In the genomic region with DNA sequence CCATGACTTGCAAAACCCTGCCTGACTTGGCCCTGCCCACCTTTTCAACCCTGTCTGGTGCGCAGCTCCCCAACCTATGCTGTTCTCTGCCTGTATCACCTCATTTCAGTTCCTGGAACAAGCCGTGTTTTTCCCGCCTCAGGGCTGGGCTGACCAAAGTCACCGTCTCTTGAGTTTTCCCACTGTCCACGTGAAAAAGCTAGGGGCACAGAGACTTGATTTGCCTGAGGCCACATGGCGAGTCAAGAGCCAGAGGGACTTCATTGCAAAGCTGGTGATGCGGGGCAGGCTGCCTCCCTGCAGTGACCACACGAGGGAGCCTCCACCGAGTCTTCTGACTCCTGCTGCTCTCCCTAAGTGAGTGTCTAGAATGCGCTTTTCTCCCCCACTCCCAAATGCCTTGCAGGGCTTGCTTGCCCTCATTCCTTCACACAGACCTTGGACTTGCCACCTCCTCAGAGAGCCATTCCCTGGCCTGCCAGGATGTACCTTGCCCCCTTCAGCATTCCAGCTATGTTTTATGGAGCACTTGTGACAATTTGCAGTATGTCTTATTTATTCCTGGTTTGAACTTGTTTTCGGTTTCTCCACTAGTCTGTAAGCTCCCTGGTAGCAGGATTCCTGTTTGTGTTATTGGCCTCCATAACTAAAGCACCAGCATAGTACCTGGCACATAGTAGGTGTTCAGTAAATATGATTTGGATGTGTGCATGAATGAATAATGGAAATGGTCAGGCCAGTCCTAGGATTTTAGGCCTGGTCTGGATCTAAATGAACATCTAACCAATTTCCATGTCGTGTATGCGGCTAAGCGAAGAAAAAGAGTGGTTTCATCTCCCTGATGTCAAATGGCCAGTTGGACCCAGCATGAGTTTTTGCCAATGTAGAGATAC, we compare ENCODE assay signal across 8 cellular contexts.
A peak's percentile ranks its signal among the peaks of the same experiment; 100 is the strongest.
DNase-seq lines count a peak whose midpoint lies in the region; ATAC-seq, FAIRE-seq and TF ChIP-seq lines count a peak whose summit lies in the region.

No MANE protein-coding gene starts in this region.

- peak; percentile 76 for FAIRE-seq in keratinocyte (lab: Jason Lieb, UNC)

- BruUV-seq in PC-3 (replicated peaks; lab: Mats Ljungman, UMichigan), result no TSS peak
- BruUV-seq in MCF 10A (replicated peaks; lab: Mats Ljungman, UMichigan), result no TSS peak

- no peak overlapping the region for H3K4me3 Mint-ChIP-seq in MCF 10A (ENCODE audit: unreplicated experiment)
- H3K4me3 Mint-ChIP-seq in CD4-positive, alpha-beta memory T cell, result no peak overlapping the region

- no peaks in the 10 kb centered on the region for H3K9me1 ChIP-seq in keratinocyte (ENCODE audit: control insufficient read depth, extremely low read depth, insufficient read depth, low read length)

- TF ChIP-seq CTCF in PC-3 (conservative IDR thresholded peaks at IDR 0.05; ENCODE audit: low read depth, low read length) (peak; percentile 76), MCF 10A (IDR thresholded peaks at IDR 0.05; ENCODE audit: unreplicated experiment) (peak; percentile 33), keratinocyte (optimal IDR thresholded peaks at IDR 0.05 in 1 of 3, IDR thresholded peaks at IDR 0.05 in 1 of 3, conservative IDR thresholded peaks at IDR 0.05 in 1 of 3; ENCODE audit: extremely low read depth in 1 of 3, insufficient read depth in 2 of 3, low read length in 3 of 3) (peak; percentile 82 to 95 (median 89))

- H3K9ac ChIP-seq in PC-3 (ENCODE audit: low read length) (no peak overlapping the region), keratinocyte (ENCODE audit: control insufficient read depth, extremely low read depth, insufficient read depth, low read length) (no peak overlapping the region)

- H3K4me3 ChIP-seq in PC-3 (ENCODE audit: low read length), result peak overlapping the region; percentile 34; the same call in 1 of the 2 replicates
- no peak overlapping the region for H3K4me3 ChIP-seq in keratinocyte (ENCODE audit: control insufficient read depth in 2 of 3, extremely low read depth in 1 of 3, insufficient read depth in 2 of 3, low read depth in 1 of 3, low read length in 3 of 3)
- no peak overlapping the region for H3K4me3 ChIP-seq in CD4-positive, alpha-beta memory T cell (ENCODE audit: low read length in 2 of 2)

- H3K27me3 ChIP-seq in PC-3 (ENCODE audit: low read length) (no peaks in the 10 kb centered on the region), keratinocyte (ENCODE audit: control insufficient read depth, extremely low read depth, insufficient read depth, low read length) (no peaks in the 10 kb centered on the region)
- no peaks in the 10 kb centered on the region for H3K27me3 ChIP-seq in CD4-positive, alpha-beta memory T cell (ENCODE audit: insufficient read depth, low read length)

- CTCF ChIA-PET in PC-3 (lab: Charles Lee) (interaction anchor here (1.3 to 2.5 kb wide), 3 partner anchors 113 to 134 kb away, joined by 3 to 13 read pairs (median 7); no protein-coding TSS in a partner anchor), MCF 10A (lab: Yijun Ruan, JAX) (interaction anchor here (0.5 to 1.0 kb wide), 9 partner anchors 11 to 525 kb away, joined by 3 to 5 read pairs (median 4); no protein-coding TSS in a partner anchor)
- CTCF ChIA-PET in CD4-positive, alpha-beta memory T cell (lab: Charles Lee; ENCODE audit: partially characterized antibody), result no interaction called here

- H3K4me1 Mint-ChIP-seq in MCF 10A (ENCODE audit: insufficient read depth, unreplicated experiment), result peaks cover 9% of the 10 kb centered on the region
- peaks cover 5 to 26% (median 7%) of the 10 kb centered on the region in 4 donors for H3K4me1 Mint-ChIP-seq in CD4-positive, alpha-beta memory T cell

- H3K36me3 ChIP-seq in PC-3 (ENCODE audit: low read depth, low read length), result no peaks in the 10 kb centered on the region
- H3K36me3 ChIP-seq in keratinocyte (ENCODE audit: control insufficient read depth in 2 of 2, extremely low read depth in 1 of 2, insufficient read depth in 2 of 2, low read length in 2 of 2), result peaks cover under 1 to 3% of the 10 kb centered on the region in 2 experiments
- no peaks in the 10 kb centered on the region for H3K36me3 ChIP-seq in CD4-positive, alpha-beta memory T cell (ENCODE audit: insufficient read depth, low read length)

- H3K4me2 ChIP-seq in PC-3 (ENCODE audit: low read length) (peak overlapping the region; percentile 64), keratinocyte (ENCODE audit: control insufficient read depth, extremely low read depth, insufficient read depth, low read depth, low read length) (peak overlapping the region; percentile 17)

- peak overlapping the region; percentile 82 for H3K27ac ChIP-seq in PC-3 (ENCODE audit: low read length)
- H3K27ac ChIP-seq in keratinocyte (ENCODE audit: control insufficient read depth, insufficient read depth, low read length), result no peak overlapping the region
- no peak overlapping the region for H3K27ac ChIP-seq in CD4-positive, alpha-beta memory T cell (ENCODE audit: low read depth, low read length)

- no peaks in the 10 kb centered on the region for H3K27me3 Mint-ChIP-seq in MCF 10A (ENCODE audit: insufficient read depth, unreplicated experiment)
- H3K27me3 Mint-ChIP-seq in CD4-positive, alpha-beta memory T cell, result no peaks in the 10 kb centered on the region

- peaks cover 5% of the 10 kb centered on the region for H3K36me3 Mint-ChIP-seq in MCF 10A (ENCODE audit: insufficient read depth, unreplicated experiment)
- peaks cover 1 to 23% of the 10 kb centered on the region in 2 donors for H3K36me3 Mint-ChIP-seq in CD4-positive, alpha-beta memory T cell

- H3K27ac Mint-ChIP-seq in MCF 10A (ENCODE audit: low read depth, unreplicated experiment), result no peak overlapping the region
- H3K27ac Mint-ChIP-seq in CD4-positive, alpha-beta memory T cell, result no peak overlapping the region

- H3K4me1 ChIP-seq in PC-3 (ENCODE audit: insufficient read depth, low read length), result peaks cover 46% of the 10 kb centered on the region
- H3K4me1 ChIP-seq in keratinocyte (ENCODE audit: control insufficient read depth, extremely low read depth, insufficient read depth, low read length), result peaks cover 12% of the 10 kb centered on the region
- no peaks in the 10 kb centered on the region for H3K4me1 ChIP-seq in CD4-positive, alpha-beta memory T cell (ENCODE audit: insufficient read depth, low read length)

- H3K9me3 Mint-ChIP-seq in MCF 10A (ENCODE audit: unreplicated experiment), result no peaks in the 10 kb centered on the region
- no peaks in the 10 kb centered on the region for H3K9me3 Mint-ChIP-seq in CD4-positive, alpha-beta memory T cell

- no peaks in the 10 kb centered on the region for H3K9me2 ChIP-seq in PC-3 (replicated peaks; ENCODE audit: low read length)

- POLR2A ChIA-PET in PC-3 (lab: Charles Lee; ENCODE audit: unreplicated experiment), result interaction anchor here (0.6 kb wide), 1 partner anchor 12 kb away, joined by 5 read pairs; no protein-coding TSS in a partner anchor
- POLR2A ChIA-PET in MCF 10A (lab: Yijun Ruan, JAX), result no interaction called here
- POLR2A ChIA-PET in CD4-positive, alpha-beta memory T cell (lab: Charles Lee; ENCODE audit: partially characterized antibody), result no interaction called here

- H2AFZ ChIP-seq in PC-3 (ENCODE audit: low read length) (peak overlapping the region; percentile 59), keratinocyte (ENCODE audit: control insufficient read depth, low read length) (no peak overlapping the region)

- H4K20me1 ChIP-seq in PC-3 (ENCODE audit: low read length) (no peaks in the 10 kb centered on the region), keratinocyte (ENCODE audit: control insufficient read depth, extremely low read depth, insufficient read depth, low read length) (no peaks in the 10 kb centered on the region)

- ATAC-seq in HG02610 (IDR thresholded peaks at IDR 0.05; ENCODE audit: unreplicated experiment), result peak; percentile 62
- ATAC-seq in PC-3, result peak; percentile 56
- ATAC-seq in GM21528 (IDR thresholded peaks at IDR 0.05; ENCODE audit: low FRiP score, unreplicated experiment), result no peak

- H3K9me3 ChIP-seq in PC-3 (ENCODE audit: low read length) (no peaks in the 10 kb centered on the region), keratinocyte (ENCODE audit: control insufficient read depth, low read depth, low read length) (no peaks in the 10 kb centered on the region)
- H3K9me3 ChIP-seq in CD4-positive, alpha-beta memory T cell (ENCODE audit: control insufficient read depth in 1 of 2, low read length in 2 of 2), result no peaks in the 10 kb centered on the region

- intact Hi-C loops in PC-3 (cut with micrococcal nuclease), result loop anchor here (2.0 to 10.0 kb wide), 3 partner anchors 16 to 586 kb away; no protein-coding TSS in a partner anchor
- intact Hi-C loops in MCF 10A (cut with micrococcal nuclease), result no loop called here
- intact Hi-C loops in CD4-positive, alpha-beta memory T cell (cut with micrococcal nuclease), result no loop called here

- no peaks in the 10 kb centered on the region for H3K79me2 ChIP-seq in PC-3 (ENCODE audit: low read length)
- no peaks in the 10 kb centered on the region for H3K79me2 ChIP-seq in keratinocyte (ENCODE audit: control insufficient read depth, insufficient read depth, low read length)

- peaks cover 7% of the 10 kb centered on the region for H3F3A ChIP-seq in PC-3 (ENCODE audit: low read length, unreplicated experiment)

- DNase-seq in DMS53 treated with DMSO at 0.1 percent for 48 hours (lab: John Stamatoyannopoulos, UW; ENCODE audit: unreplicated experiment), result peak; percentile 10
- peak; percentile 61 for DNase-seq in PC-3
- DNase-seq in MCF 10A (ENCODE audit: unreplicated experiment), result peak; percentile 44
- no peak for DNase-seq in keratinocyte (ENCODE audit: low read depth, low spot score)
- peak in 2 of 3 experiments; percentile 11 to 28 for DNase-seq in stimulated activated CD4-positive, alpha-beta T cell treated with anti-CD3 and anti-CD28 coated beads, TNF-alpha, amount 100 ng/mL, for 24 hours (ENCODE audit: low read depth in 3 of 3)
- no peak for DNase-seq in CD4-positive, alpha-beta memory T cell

- dilution Hi-C loops in keratinocyte (cut with MboI; ENCODE audit: extremely low pct_ligation_motif_present, low sequenced_read_pairs), result no loop called here

Comparison
In these comparisons a context has a peak if more than half of its experiments do, and no peak if none do; other contexts are left out.
1. DNase-seq: peak in DMS53 treated with DMSO at 0.1 percent for 48 hours (single experiment), PC-3 (single experiment), MCF 10A (single experiment) and stimulated activated CD4-positive, alpha-beta T cell treated with anti-CD3 and anti-CD28 coated beads, TNF-alpha, amount 100 ng/mL, for 24 hours (2 of 3); none in keratinocyte (single experiment) and CD4-positive, alpha-beta memory T cell (0 of 5).
2. CTCF ChIP-seq: peak in every context shown above with its lines; median percentile 89 in keratinocyte; 76 in PC-3; 33 in MCF 10A.